In genomic region chr6:71294121-71294523, GRCh38 we compare ENCODE assay signal across 12 cellular contexts. TPM values are rescaled to one million over a fixed set of nuclear protein-coding genes. Genes with fewer than 3 reads are reported as not detected.
A peak's percentile ranks its signal among the peaks of the same experiment; 100 is the strongest.
DNase-seq lines count a peak whose midpoint lies in the region; ATAC-seq and TF ChIP-seq lines count a peak whose summit lies in the region.
"Had no signal": no experiment of that assay in that cellular context is flagged by ENCODE, and none has a peak within 500 bp of the region (broad histone marks: within the 10 kb centered on the region; RNA-seq: fewer than 3 reads in every experiment).

No MANE protein-coding gene starts in this region.

- ATAC-seq in lung (ENCODE audit: insufficient read depth, low FRiP score): peak; percentile 53
- no peak for ATAC-seq in activated T-cell treated with anti-CD3 and anti-CD28 coated beads, Interleukin-2, amount 50 U/mL, for 72 hours (replicated peaks in 1 of 2)

- no peak for TF ChIP-seq POLR2A in prostate gland (IDR thresholded peaks at IDR 0.05)

- no peaks in the 10 kb centered on the region for H3K9me3 ChIP-seq in AG04450 (ENCODE audit: control insufficient read depth, insufficient read depth, low read length)
- no peaks in the 10 kb centered on the region for H3K9me3 ChIP-seq in lung (ENCODE audit: control insufficient read depth in 2 of 2, insufficient read depth in 1 of 2, low read length in 1 of 2)
- H3K9me3 ChIP-seq in prostate gland: no peaks in the 10 kb centered on the region

- CTCF ChIA-PET in AG04450 (lab: Charles Lee): no interaction called here

- H3K36me3 ChIP-seq in lung (ENCODE audit: control insufficient read depth in 2 of 2, insufficient read depth in 2 of 2, low read length in 2 of 2) (peaks cover 2 to 5% of the 10 kb centered on the region in 2 donors), prostate gland (no peaks in the 10 kb centered on the region)

- no peak overlapping the region for H3K4me3 Mint-ChIP-seq in activated T-cell treated with anti-CD3 and anti-CD28 coated beads, Interleukin-2, amount 50 U/mL, for 72 hours

- no peak overlapping the region for H3K27ac Mint-ChIP-seq in activated T-cell treated with anti-CD3 and anti-CD28 coated beads, Interleukin-2, amount 50 U/mL, for 72 hours

- TF ChIP-seq CTCF in AG04450 (IDR thresholded peaks at IDR 0.05; ENCODE audit: low read depth, low read length) (no peak), cardiac fibroblast (IDR thresholded peaks at IDR 0.05; ENCODE audit: low read depth, low read length) (no peak), lung (IDR thresholded peaks at IDR 0.05; ENCODE audit: control extremely low read depth, extremely low read depth) (no peak), prostate gland (IDR thresholded peaks at IDR 0.05) (no peak), GM13976 (IDR thresholded peaks at IDR 0.05; ENCODE audit: borderline replicate concordance, control extremely low read depth, extremely low read depth, insufficient read depth, missing control alignments) (no peak)

- no peaks in the 10 kb centered on the region for H3K27me3 ChIP-seq in AG04450 (ENCODE audit: control insufficient read depth, insufficient read depth, low read length)
- H3K27me3 ChIP-seq in lung (ENCODE audit: control insufficient read depth, insufficient read depth): no peaks in the 10 kb centered on the region
- H3K27me3 ChIP-seq in prostate gland (replicated peaks; ENCODE audit: insufficient read depth): no peaks in the 10 kb centered on the region

- in situ Hi-C loops in GM13976 (cut with MboI; ENCODE audit: low sequenced_read_pairs, unreplicated experiment): no loop called here

- H3K9me3 Mint-ChIP-seq in activated T-cell treated with anti-CD3 and anti-CD28 coated beads, Interleukin-2, amount 50 U/mL, for 72 hours: no peaks in the 10 kb centered on the region

- POLR2A ChIA-PET in AG04450 (lab: Yijun Ruan, JAX): no interaction called here

- WGBS in lung, 2 donors: 40 to 79% methylated on average over 1 of the region's 1 CpG
- 47% methylated on average over 1 of the region's 1 CpG for WGBS in prostate gland

- H3K4me1 ChIP-seq in lung (ENCODE audit: control insufficient read depth in 2 of 2, insufficient read depth in 2 of 2, low read length in 2 of 2): peaks cover 2 to 12% of the 10 kb centered on the region in 2 donors
- no peaks in the 10 kb centered on the region for H3K4me1 ChIP-seq in prostate gland (replicated peaks)

- peaks cover 9% of the 10 kb centered on the region for H3K27me3 Mint-ChIP-seq in activated T-cell treated with anti-CD3 and anti-CD28 coated beads, Interleukin-2, amount 50 U/mL, for 72 hours (ENCODE audit: low read depth)

- DNase-seq in AG04450 (ENCODE audit: low read depth, low spot score) (peak; percentile 69), HK-2 (ENCODE audit: unreplicated experiment) (peak; percentile 38), cardiac fibroblast (ENCODE audit: low read depth in 2 of 2) (peak; percentile 85 to 90), lung (ENCODE audit: low spot score) (peak; percentile 45), prostate gland (ENCODE audit: low spot score) (no peak), GM13976 (ENCODE audit: low spot score) (no peak)
- no peak for DNase-seq in stimulated activated CD4-positive, alpha-beta T cell treated with anti-CD3 and anti-CD28 coated beads, Interleukin-2, amount 100 ng/mL, for 48 hours
- no peak for DNase-seq in activated T-cell treated with anti-CD3 and anti-CD28 coated beads, Interleukin-2, amount 50 U/mL, for 72 hours
- DNase-seq: activated CD4-positive, alpha-beta T cell treated with anti-CD3 and anti-CD28 coated beads, Interleukin-2, amount 50 U/mL, for 1 hour; amniotic stem cell; NCI-H187 treated with DMSO at 0.1 percent for 48 hours; SIG-M5 had no signal

- intact Hi-C loops in prostate gland (cut with DNase I): no loop called here

- peaks cover 2 to 6% of the 10 kb centered on the region in 2 donors for H3K36me3 Mint-ChIP-seq in activated T-cell treated with anti-CD3 and anti-CD28 coated beads, Interleukin-2, amount 50 U/mL, for 72 hours (ENCODE audit: insufficient read depth in 2 of 2)

- peaks cover 30% of the 10 kb centered on the region for H3K4me1 Mint-ChIP-seq in activated T-cell treated with anti-CD3 and anti-CD28 coated beads, Interleukin-2, amount 50 U/mL, for 72 hours (ENCODE audit: low read depth)

- H3K27ac ChIP-seq in AG04450 (ENCODE audit: low read depth, low read length) (no peak overlapping the region), lung (ENCODE audit: low read depth in 1 of 2, low read length in 1 of 2) (no peak overlapping the region), prostate gland (no peak overlapping the region)

- no peak overlapping the region for H3K4me3 ChIP-seq in AG04450 (ENCODE audit: low read depth, low read length)
- no peak overlapping the region for H3K4me3 ChIP-seq in cardiac fibroblast (replicated peaks in 1 of 2; ENCODE audit: low read depth in 2 of 2, low read length in 2 of 2)
- H3K4me3 ChIP-seq in lung: no peak overlapping the region
- H3K4me3 ChIP-seq in prostate gland: no peak overlapping the region

RNA-seq across cellular contexts. Expression of gene OGFRL1, which starts 5.5 kb away (rescaled TPM):
- 12.8 and 16.6 TPM in 2 replicates for polyA plus RNA-seq in AG04450 (2011; rRNA removed)
- 8.9 and 14.3 TPM in 2 replicates for polyA minus RNA-seq in AG04450 (2011; rRNA and poly(A)+ RNA removed)
- 10 to 100 TPM; 18.2 to 24.0 TPM for total RNA-seq in lung
- polyA plus RNA-seq in lung: 10 to 100 TPM in 1 of 2 donors, 1 to 10 TPM in 1; 6.7 to 11.0 TPM
- 10 to 100 TPM; 18.4 to 20.4 TPM for total RNA-seq in prostate gland
- total RNA-seq in activated T-cell treated with anti-CD3 and anti-CD28 coated beads, Interleukin-2, amount 50 U/mL, for 72 hours: 1 to 10 TPM; 6.0 to 6.7 TPM

Comparison
In these comparisons a context has a peak if more than half of its experiments do, and no peak if none do; other contexts are left out.
1. DNase-seq: peak in AG04450 (single experiment), HK-2 (single experiment), cardiac fibroblast (2 of 2) and lung (single experiment); none in prostate gland (single experiment), stimulated activated CD4-positive, alpha-beta T cell treated with anti-CD3 and anti-CD28 coated beads, Interleukin-2, amount 100 ng/mL, for 48 hours (0 of 2), activated T-cell treated with anti-CD3 and anti-CD28 coated beads, Interleukin-2, amount 50 U/mL, for 72 hours (0 of 2) and GM13976 (single experiment).